Comparison of ENCODE assay signal across 1 cellular context in genomic region chr2:159606287-159606686, GRCh38.
TF ChIP-seq lines count a peak whose summit lies in the region.

No MANE protein-coding gene starts in this region.

TF ChIP-seq in IMR-90, 13 proteins besides CTCF, POLR2A, EP300 and RAD21 (continued from another document):
- TF ChIP-seq ELK1 (IDR thresholded peaks at IDR 0.05; ENCODE audit: borderline replicate concordance, low read depth, low read length) = no peak
- TF ChIP-seq MXI1 (IDR thresholded peaks at IDR 0.05; ENCODE audit: borderline replicate concordance, low read depth, low read length) = no peak
- TF ChIP-seq, protein P1, sequence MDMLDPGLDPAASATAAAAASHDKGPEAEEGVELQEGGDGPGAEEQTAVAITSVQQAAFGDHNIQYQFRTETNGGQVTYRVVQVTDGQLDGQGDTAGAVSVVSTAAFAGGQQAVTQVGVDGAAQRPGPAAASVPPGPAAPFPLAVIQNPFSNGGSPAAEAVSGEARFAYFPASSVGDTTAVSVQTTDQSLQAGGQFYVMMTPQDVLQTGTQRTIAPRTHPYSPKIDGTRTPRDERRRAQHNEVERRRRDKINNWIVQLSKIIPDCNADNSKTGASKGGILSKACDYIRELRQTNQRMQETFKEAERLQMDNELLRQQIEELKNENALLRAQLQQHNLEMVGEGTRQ (IDR thresholded peaks at IDR 0.05; ENCODE audit: low read depth, low read length) = no peak
- TF ChIP-seq FOS (IDR thresholded peaks at IDR 0.05; ENCODE audit: low read depth, low read length) = no peak
- no peak for TF ChIP-seq RFX5 (IDR thresholded peaks at IDR 0.05; ENCODE audit: low read depth, low read length)
- no peak for TF ChIP-seq RCOR1 (IDR thresholded peaks at IDR 0.05; ENCODE audit: insufficient replicate concordance, low read length)
